ENCODE assay signal across 12 cellular contexts in genomic region chr15:49064281-49064653, GRCh38.
"Had no signal": no experiment of that assay in that cellular context is flagged by ENCODE, and none has a peak within 500 bp of the region (broad histone marks: within the 10 kb centered on the region; RNA-seq: fewer than 3 reads in every experiment).

No MANE protein-coding gene starts in this region.

- DNase-seq: activated CD8-positive, alpha-beta memory T cell treated with anti-CD3 and anti-CD28 coated beads, Interleukin-2, amount 10 ng/mL, durations not matched to agents 7 days and 5 days; activated T-cell treated with anti-CD3 and anti-CD28 coated beads, Interleukin-2, amount 50 U/mL, for 24 hours; amniotic stem cell; esophagus squamous epithelium; foreskin keratinocyte; glutamatergic neuron; hypothalamus; left ventricle myocardium inferior; mucosa of descending colon; naive thymus-derived CD8-positive, alpha-beta T cell; stimulated activated CD4-positive, alpha-beta T cell treated with anti-CD3 and anti-CD28 coated beads, Interleukin-12 subunit alpha, Interleukin-12 subunit beta, amount 100 ng/mL, for 4 hours had no signal

- ATAC-seq: activated CD8-positive, alpha-beta memory T cell treated with anti-CD3 and anti-CD28 coated beads, Interleukin-2, amount 10 ng/mL, durations not matched to agents 7 days and 5 days; foreskin keratinocyte; mucosa of descending colon; naive thymus-derived CD8-positive, alpha-beta T cell; stimulated activated memory B cell treated with anti-CD40 and anti-IgM and Interleukin-4, amounts not matched to agents 10 μg/mL and 1 μg/mL and 100 μg/mL, for 72 hours had no signal

- H3K4me3 ChIP-seq: esophagus squamous epithelium, left ventricle myocardium inferior, mucosa of descending colon had no signal
